ENCODE assay signal across 13 cellular contexts in the genomic region with DNA sequence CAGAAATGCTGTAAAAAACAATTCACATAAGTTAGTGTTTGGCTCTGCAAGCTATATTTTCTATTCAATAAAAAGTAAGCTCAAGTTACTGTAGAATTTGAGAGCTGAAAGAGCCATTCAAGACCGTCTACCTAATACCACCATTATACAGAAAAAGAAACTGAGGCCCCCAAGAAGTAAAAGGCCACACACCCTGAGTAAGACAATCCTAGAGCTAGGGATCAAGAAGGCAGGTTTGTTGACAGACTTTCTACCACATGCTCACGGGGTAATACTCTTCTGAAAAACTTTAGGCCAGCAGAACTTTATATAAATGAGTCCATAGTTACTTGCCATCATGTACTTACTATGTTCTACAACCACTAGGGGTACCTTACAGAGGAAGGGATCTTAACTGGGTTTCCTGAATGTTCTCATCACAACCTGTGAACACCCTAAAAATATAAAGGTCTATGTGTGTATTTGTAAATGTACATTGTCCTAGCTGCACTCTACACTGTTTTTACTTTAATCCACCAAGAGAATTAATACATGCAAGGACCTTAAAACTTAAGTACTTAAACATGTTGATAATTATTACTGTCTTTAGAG. TPM values are rescaled to one million over a fixed set of nuclear protein-coding genes. Genes with fewer than 3 reads are reported as not detected.
DNase-seq lines count a peak whose midpoint lies in the region; ATAC-seq, FAIRE-seq and TF ChIP-seq lines count a peak whose summit lies in the region.
"Had no signal": no experiment of that assay in that cellular context is flagged by ENCODE, and none has a peak within 500 bp of the region (broad histone marks: within the 10 kb centered on the region; RNA-seq: fewer than 3 reads in every experiment).

No MANE protein-coding gene starts in this region.

- H3K9me3 ChIP-seq in Peyer's patch (no peaks in the 10 kb centered on the region), endothelial cell of umbilical vein (replicated peaks; ENCODE audit: control insufficient read depth, insufficient read depth, low read length) (no peaks in the 10 kb centered on the region), right cardiac atrium (ENCODE audit: control insufficient read depth, low read length) (no peaks in the 10 kb centered on the region)
- H3K9me3 ChIP-seq: lower lobe of right lung, stomach had no signal

- H3K36me3 ChIP-seq in Peyer's patch = peaks cover 0 to 8% (median 0%) of the 10 kb centered on the region in 3 donors
- peaks cover 2% of the 10 kb centered on the region in 2 experiments for H3K36me3 ChIP-seq in endothelial cell of umbilical vein (ENCODE audit: control insufficient read depth in 2 of 2, extremely low read depth in 1 of 2, insufficient read depth in 2 of 2, low read length in 2 of 2)

- POLR2A ChIA-PET in endothelial cell of umbilical vein (lab: Charles Lee) = no interaction called here

- H3K4me2 ChIP-seq in endothelial cell of umbilical vein (ENCODE audit: insufficient read depth, low read length) = no peak overlapping the region

- no peak overlapping the region for H3K4me3 ChIP-seq in GM12864 (ENCODE audit: low read depth, low read length)
- H3K4me3 ChIP-seq in Peyer's patch = no peak overlapping the region
- H3K4me3 ChIP-seq in endothelial cell of umbilical vein (replicated peaks in 1 of 3; ENCODE audit: insufficient read depth in 1 of 3, low read depth in 1 of 3, low read length in 3 of 3) = no peak overlapping the region
- H3K4me3 ChIP-seq in right cardiac atrium (ENCODE audit: low read length) = no peak overlapping the region
- H3K4me3 ChIP-seq: lower lobe of right lung, stomach had no signal

- H3K9me1 ChIP-seq in endothelial cell of umbilical vein (replicated peaks; ENCODE audit: control insufficient read depth, extremely low read depth, insufficient read depth, low read length) = no peaks in the 10 kb centered on the region

- no peak for FAIRE-seq in endothelial cell of umbilical vein (lab: Jason Lieb, UNC)

- CTCF ChIA-PET in endothelial cell of umbilical vein (lab: Charles Lee) = no interaction called here

- BruUV-seq in endothelial cell of umbilical vein (replicated peaks; lab: Mats Ljungman, UMichigan) = no TSS peak

- intact Hi-C loops in endothelial cell of umbilical vein (cut with micrococcal nuclease) (loop anchor here (1.0 kb wide), 1 partner anchor 261 kb away; no protein-coding TSS in a partner anchor), right cardiac atrium (cut with DNase I) (no loop called here)

- H3K27ac ChIP-seq in Peyer's patch (no peak overlapping the region), endothelial cell of umbilical vein (ENCODE audit: insufficient read depth, low read depth, low read length) (no peak overlapping the region), right cardiac atrium (ENCODE audit: low read length) (no peak overlapping the region)
- H3K27ac ChIP-seq: lower lobe of right lung, stomach had no signal

- H3K79me2 ChIP-seq in endothelial cell of umbilical vein (ENCODE audit: control insufficient read depth, insufficient read depth, low read length) = peaks cover 36% of the 10 kb centered on the region

- H3K27me3 ChIP-seq in Peyer's patch (no peaks in the 10 kb centered on the region), endothelial cell of umbilical vein (ENCODE audit: control insufficient read depth in 2 of 2, insufficient read depth in 2 of 2, low read length in 2 of 2) (no peaks in the 10 kb centered on the region), right cardiac atrium (ENCODE audit: control insufficient read depth, insufficient read depth) (no peaks in the 10 kb centered on the region)
- H3K27me3 ChIP-seq: stomach had no signal

- H2AFZ ChIP-seq in endothelial cell of umbilical vein (ENCODE audit: low read depth, low read length) = no peak overlapping the region

- no peaks in the 10 kb centered on the region for H4K20me1 ChIP-seq in endothelial cell of umbilical vein (replicated peaks; ENCODE audit: control insufficient read depth, extremely low read depth, insufficient read depth, low read length)

- TF ChIP-seq POLR2A in Peyer's patch (IDR thresholded peaks at IDR 0.05) (no peak), endothelial cell of umbilical vein (IDR thresholded peaks at IDR 0.05; ENCODE audit: low read depth, low read length) (no peak)

- 96% methylated on average over 2 of the region's 2 CpGs for WGBS in right cardiac atrium

- peak; percentile 35 for TF ChIP-seq CTCF in GM12864 (IDR thresholded peaks at IDR 0.05; ENCODE audit: low read depth, low read length, missing control alignments)
- TF ChIP-seq CTCF in Peyer's patch (IDR thresholded peaks at IDR 0.05) = peak in 4 of 6 experiments; percentile 15 to 28 (median 20)
- peak; percentile 8 to 15 for TF ChIP-seq CTCF in endothelial cell of umbilical vein (IDR thresholded peaks at IDR 0.05; ENCODE audit: extremely low read depth in 1 of 2, insufficient read depth in 1 of 2, low read depth in 1 of 2, low read length in 2 of 2)

- H3K9ac ChIP-seq in endothelial cell of umbilical vein (replicated peaks; ENCODE audit: extremely low read depth, insufficient read depth, low read length) = no peak overlapping the region

- ATAC-seq in right cardiac atrium = no peak
- ATAC-seq: lower lobe of right lung had no signal

- peaks cover 0 to 16% (median 0%) of the 10 kb centered on the region in 4 donors for H3K4me1 ChIP-seq in Peyer's patch
- peaks cover 26% of the 10 kb centered on the region for H3K4me1 ChIP-seq in endothelial cell of umbilical vein (ENCODE audit: control insufficient read depth, extremely low read depth, insufficient read depth, low read length)
- H3K4me1 ChIP-seq in right cardiac atrium (ENCODE audit: control insufficient read depth, insufficient read depth, low read length) = no peaks in the 10 kb centered on the region

- DNase-seq in AML-193 (lab: John Stamatoyannopoulos, UW) (peak; percentile 38 to 44), GM12864 (ENCODE audit: low read depth) (no peak), Peyer's patch (no peak), endothelial cell of umbilical vein (ENCODE audit: low read depth, low spot score) (peak; percentile 7), SHP77 (lab: John Stamatoyannopoulos, UW) (no peak), NCI-H526 treated with DMSO at 0.1 percent for 48 hours (lab: John Stamatoyannopoulos, UW) (no peak), middle frontal gyrus (ENCODE audit: extremely low spot score, low spot score) (no peak), right cardiac atrium (no peak)
- DNase-seq: activated naive CD4-positive, alpha-beta T cell treated with anti-CD3 and anti-CD28 coated beads, Interleukin-2, amount 50 U/mL, for 16 hours; GDM1; lower lobe of right lung; NCI-H1436 treated with DMSO at 0.1 percent for 48 hours; stomach had no signal

- dilution Hi-C loops in endothelial cell of umbilical vein (cut with MboI; ENCODE audit: extremely low pct_ligation_motif_present, low sequenced_read_pairs) = no loop called here

TF ChIP-seq in endothelial cell of umbilical vein, 7 proteins besides CTCF, POLR2A, EP300 and RAD21:
- TF ChIP-seq, protein P1, sequence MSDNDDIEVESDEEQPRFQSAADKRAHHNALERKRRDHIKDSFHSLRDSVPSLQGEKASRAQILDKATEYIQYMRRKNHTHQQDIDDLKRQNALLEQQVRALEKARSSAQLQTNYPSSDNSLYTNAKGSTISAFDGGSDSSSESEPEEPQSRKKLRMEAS (IDR thresholded peaks at IDR 0.05; ENCODE audit: insufficient read depth, insufficient read length) = no peak
- TF ChIP-seq MYC (IDR thresholded peaks at IDR 0.05; ENCODE audit: low read depth, low read length) (no peak), EZH2 (IDR thresholded peaks at IDR 0.05; ENCODE audit: borderline replicate concordance, low read depth, low read length, severe bottlenecking) (no peak), FOS (IDR thresholded peaks at IDR 0.05; ENCODE audit: borderline replicate concordance, insufficient read depth, low read length) (no peak), GATA2 (IDR thresholded peaks at IDR 0.05; ENCODE audit: insufficient read depth, insufficient read length, low read depth, low read length) (no peak), JUN (IDR thresholded peaks at IDR 0.05; ENCODE audit: borderline replicate concordance, insufficient read depth, insufficient read length, low read depth) (no peak), POLR2AphosphoS5 (IDR thresholded peaks at IDR 0.05; ENCODE audit: insufficient read depth, low read depth, low read length) (no peak)

RNA-seq across cellular contexts. Expression of a gene that starts 2.7 kb away (rescaled TPM):
- 10 to 100 TPM in 3 of 4 donors, 1 to 10 TPM in 1; 8.3 to 17.0 (median 13.4) TPM for total RNA-seq in Peyer's patch
- total RNA-seq in endothelial cell of umbilical vein = 66.3 and 75.9 TPM in 2 replicates
- polyA plus RNA-seq in endothelial cell of umbilical vein = 34.9 and 43.2 TPM in 2 replicates
- 63.4 and 68.1 TPM in 2 replicates for polyA plus RNA-seq in endothelial cell of umbilical vein (2011; cell fraction: cytosol; rRNA removed)
- 36.9 and 43.7 TPM in 2 replicates for polyA plus RNA-seq in endothelial cell of umbilical vein (2011; cell fraction: nucleus; rRNA removed)
- 67.4 and 113 TPM in 2 replicates for polyA plus RNA-seq in endothelial cell of umbilical vein (2012)
- 14.5 and 21.4 TPM in 2 replicates for polyA minus RNA-seq in endothelial cell of umbilical vein
- polyA minus RNA-seq in endothelial cell of umbilical vein (2011; cell fraction: cytosol; rRNA and poly(A)+ RNA removed) = 39.4 TPM
- polyA minus RNA-seq in endothelial cell of umbilical vein (2011; cell fraction: nucleus; rRNA and poly(A)+ RNA removed) = 18.5 TPM in 2 replicates
- 10 to 100 TPM; 19.8 to 28.3 (median 23.7) TPM for total RNA-seq in right cardiac atrium
- 28.9 TPM for polyA plus RNA-seq in right cardiac atrium

Comparison
In these comparisons a context has a peak if more than half of its experiments do, and no peak if none do; other contexts are left out.
1. DNase-seq: peak in AML-193 (2 of 2) and endothelial cell of umbilical vein (single experiment); none in GM12864 (single experiment), Peyer's patch (0 of 3), SHP77 (0 of 2), NCI-H526 treated with DMSO at 0.1 percent for 48 hours (single experiment), middle frontal gyrus (single experiment) and right cardiac atrium (0 of 3).
2. Peak in every context shown above with its lines, with median percentiles within 50 percentile points of each other: CTCF ChIP-seq.